ENCODE assay signal across 10 cellular contexts in genomic region chr10:31033166-31033565, GRCh38. TPM values are rescaled to one million over a fixed set of nuclear protein-coding genes. Genes with fewer than 3 reads are reported as not detected.
DNase-seq lines count a peak whose midpoint lies in the region; ATAC-seq, FAIRE-seq and TF ChIP-seq lines count a peak whose summit lies in the region.
"Had no signal": no experiment of that assay in that cellular context is flagged by ENCODE, and none has a peak within 500 bp of the region (broad histone marks: within the 10 kb centered on the region; RNA-seq: fewer than 3 reads in every experiment).

No MANE protein-coding gene starts in this region.

- H3K9ac ChIP-seq in astrocyte (ENCODE audit: low read length): no peak overlapping the region

- DNase-seq in left ventricle myocardium superior (peak; percentile 33), cardiac septum (ENCODE audit: low spot score) (no peak), astrocyte (ENCODE audit: low read depth) (no peak), natural killer cell (no peak), anterior cingulate cortex (lab: John Stamatoyannopoulos, UW) (no peak)
- DNase-seq: activated effector memory CD4-positive, alpha-beta T cell treated with Interleukin-2 at 50 U/mL for 16 hours; DMS 273 treated with DMSO at 0.1 percent for 48 hours had no signal

- no peak for FAIRE-seq in astrocyte (lab: Jason Lieb, UNC)

- H3K36me3 ChIP-seq in astrocyte (ENCODE audit: insufficient read depth, low read length): no peaks in the 10 kb centered on the region

- no peaks in the 10 kb centered on the region for H3K79me2 ChIP-seq in astrocyte (ENCODE audit: insufficient read depth, low read length)

- no peak overlapping the region for H2AFZ ChIP-seq in astrocyte (ENCODE audit: low read depth, low read length)

- no peak for ATAC-seq in left ventricle myocardium superior
- ATAC-seq in natural killer cell: no peak
- no peak for ATAC-seq in GM19351 (IDR thresholded peaks at IDR 0.05; ENCODE audit: unreplicated experiment)
- no peak for ATAC-seq in GM18858 (IDR thresholded peaks at IDR 0.05; ENCODE audit: unreplicated experiment)
- no peak for ATAC-seq in HG02623 (IDR thresholded peaks at IDR 0.05; ENCODE audit: unreplicated experiment)

- H3K9me3 ChIP-seq in astrocyte (ENCODE audit: insufficient read depth, low read depth, low read length): no peaks in the 10 kb centered on the region

- TF ChIP-seq CTCF in astrocyte (IDR thresholded peaks at IDR 0.05; ENCODE audit: insufficient read depth, low read depth, low read length) (no peak), natural killer cell (IDR thresholded peaks at IDR 0.05) (no peak)

- peak overlapping the region; percentile 6 for H3K27ac ChIP-seq in astrocyte (ENCODE audit: low read depth, low read length)

- H3K27me3 Mint-ChIP-seq in astrocyte (ENCODE audit: low read depth, unreplicated experiment): no peaks in the 10 kb centered on the region
- H3K27me3 Mint-ChIP-seq in natural killer cell (ENCODE audit: low read depth in 2 of 2): no peaks in the 10 kb centered on the region

- H3K4me3 Mint-ChIP-seq in astrocyte (ENCODE audit: unreplicated experiment): peak overlapping the region; percentile 0
- H3K4me3 Mint-ChIP-seq in natural killer cell: peak overlapping the region; percentile 94

- H3K9me3 Mint-ChIP-seq in astrocyte (ENCODE audit: unreplicated experiment): no peaks in the 10 kb centered on the region
- no peaks in the 10 kb centered on the region for H3K9me3 Mint-ChIP-seq in natural killer cell

- peaks cover 31% of the 10 kb centered on the region for H3K4me1 ChIP-seq in astrocyte (ENCODE audit: insufficient read depth, low read length)

- peaks cover 25% of the 10 kb centered on the region for H3K4me1 Mint-ChIP-seq in astrocyte (ENCODE audit: low read depth, unreplicated experiment)
- peaks cover 10 to 11% of the 10 kb centered on the region in 2 donors for H3K4me1 Mint-ChIP-seq in natural killer cell

- no peak overlapping the region for H3K4me2 ChIP-seq in astrocyte (ENCODE audit: low read length)

- H3K36me3 Mint-ChIP-seq in astrocyte (ENCODE audit: low read depth, unreplicated experiment) (no peaks in the 10 kb centered on the region), natural killer cell (no peaks in the 10 kb centered on the region)

- H4K20me1 ChIP-seq in astrocyte (ENCODE audit: insufficient read depth, low read length): no peaks in the 10 kb centered on the region

- H3K27me3 ChIP-seq in astrocyte (ENCODE audit: insufficient read depth, low read length): no peaks in the 10 kb centered on the region

- intact Hi-C loops in left ventricle myocardium superior (cut with micrococcal nuclease) (loop anchor here (10.0 kb wide), 2 partner anchors 248 to 282 kb away; partner anchors contain the start of gene ZEB1), cardiac septum (cut with DNase I) (loop anchor here (5.0 to 10.0 kb wide), 6 partner anchors 46 to 672 kb away; no protein-coding TSS in a partner anchor), natural killer cell (cut with micrococcal nuclease) (loop anchor here (5.0 kb wide), 3 partner anchors 36 to 774 kb away; partner anchors contain the start of gene ZEB1)

- no peak overlapping the region for H3K4me3 ChIP-seq in astrocyte (ENCODE audit: insufficient read depth, low read depth, low read length)

- H3K27ac Mint-ChIP-seq in astrocyte (ENCODE audit: unreplicated experiment): peak overlapping the region; percentile 96
- peak overlapping the region; percentile 90 to 97 for H3K27ac Mint-ChIP-seq in natural killer cell

RNA-seq across cellular contexts. Expression of gene ZNF438, which starts 1.5 kb away (rescaled TPM):
- total RNA-seq in left ventricle myocardium superior (13.9 TPM), cardiac septum (12.5 TPM), astrocyte (2.2 and 2.4 TPM in 2 replicates), natural killer cell (1 to 10 TPM; 2.2 to 3.7 (median 3.7) TPM)
